Comparison of ENCODE assay signal across 7 cellular contexts in genomic region chr16:25258856-25259179, GRCh38. TPM values are rescaled to one million over a fixed set of nuclear protein-coding genes. Genes with fewer than 3 reads are reported as not detected.
DNase-seq lines count a peak whose midpoint lies in the region; ATAC-seq and TF ChIP-seq lines count a peak whose summit lies in the region.

No MANE protein-coding gene starts in this region.

- H2AK9ac ChIP-seq in IMR-90 (replicated peaks; ENCODE audit: low read depth, low read length, poor library complexity): peak overlapping the region; percentile 96

- peak overlapping the region; percentile 98 for H3K27ac Mint-ChIP-seq in activated T-cell treated with anti-CD3 and anti-CD28 coated beads, Interleukin-2, amount 50 U/mL, for 24 hours
- H3K27ac Mint-ChIP-seq in stimulated activated naive CD8-positive, alpha-beta T cell treated with anti-CD3 and anti-CD28 coated beads, Interleukin-15, Interleukin-2, amounts not matched to agents 100 ng/mL and 50 ng/mL, for 24 hours: peak overlapping the region; percentile 96

- peaks cover 36% of the 10 kb centered on the region for H4K20me1 ChIP-seq in IMR-90 (ENCODE audit: insufficient read depth, low read length)

- H3K27me3 ChIP-seq in IMR-90 (ENCODE audit: control insufficient read depth, insufficient read depth, low read length) (no peaks in the 10 kb centered on the region), iPS DF 6.9 (ENCODE audit: control insufficient read depth, insufficient read depth, low read length) (no peaks in the 10 kb centered on the region)

- peaks cover 18 to 56% of the 10 kb centered on the region in 2 experiments for H3K79me1 ChIP-seq in IMR-90 (ENCODE audit: low read depth in 1 of 2, low read length in 2 of 2)

- intact Hi-C loops in IMR-90 (cut with micrococcal nuclease): loop anchor here (10.0 kb wide), 1 partner anchor 714 kb away; no protein-coding TSS in a partner anchor

- H3K9me3 ChIP-seq in IMR-90 (ENCODE audit: control insufficient read depth, insufficient read depth, low read length): no peaks in the 10 kb centered on the region
- H3K9me3 ChIP-seq in iPS DF 6.9 (ENCODE audit: control insufficient read depth, insufficient read depth, low read length): no peaks in the 10 kb centered on the region

- peak overlapping the region; percentile 74 for H3K56ac ChIP-seq in IMR-90 (ENCODE audit: extremely low read depth, insufficient read depth, low read length)

- no peak overlapping the region for H2BK15ac ChIP-seq in IMR-90 (ENCODE audit: low read depth, low read length)

- H2BK20ac ChIP-seq in IMR-90 (ENCODE audit: low read depth, low read length): no peak overlapping the region

- POLR2A ChIA-PET in IMR-90 (lab: Charles Lee; ENCODE audit: unreplicated experiment): no interaction called here

- peak overlapping the region in 1 of 2 experiments; percentile 88; a peak in 1 of 4 replicates for H4K8ac ChIP-seq in IMR-90 (ENCODE audit: low read depth in 2 of 2, low read length in 2 of 2)

- H2AFZ ChIP-seq in IMR-90 (replicated peaks; ENCODE audit: low read length, poor library complexity): no peak overlapping the region

- peak overlapping the region; percentile 80 for H3K9ac ChIP-seq in IMR-90 (ENCODE audit: low read depth, low read length)

- H3K27me3 Mint-ChIP-seq in activated T-cell treated with anti-CD3 and anti-CD28 coated beads, Interleukin-2, amount 50 U/mL, for 24 hours: no peaks in the 10 kb centered on the region
- H3K27me3 Mint-ChIP-seq in stimulated activated naive CD8-positive, alpha-beta T cell treated with anti-CD3 and anti-CD28 coated beads, Interleukin-15, Interleukin-2, amounts not matched to agents 100 ng/mL and 50 ng/mL, for 24 hours: no peaks in the 10 kb centered on the region

- H3K36me3 ChIP-seq in IMR-90 (ENCODE audit: control insufficient read depth, insufficient read depth, low read length) (peaks cover 13% of the 10 kb centered on the region), iPS DF 6.9 (ENCODE audit: control insufficient read depth, insufficient read depth, low read length) (peaks cover 7% of the 10 kb centered on the region; the same call in 1 of the 2 replicates)

- peak overlapping the region; percentile 91 for H3K4me3 Mint-ChIP-seq in activated T-cell treated with anti-CD3 and anti-CD28 coated beads, Interleukin-2, amount 50 U/mL, for 24 hours
- H3K4me3 Mint-ChIP-seq in stimulated activated naive CD8-positive, alpha-beta T cell treated with anti-CD3 and anti-CD28 coated beads, Interleukin-15, Interleukin-2, amounts not matched to agents 100 ng/mL and 50 ng/mL, for 24 hours: peak overlapping the region; percentile 96

- H4K91ac ChIP-seq in IMR-90 (ENCODE audit: insufficient read depth, low read depth, low read length): peak overlapping the region; percentile 53; the same call in 1 of the 2 replicates

- BruUV-seq in IMR-90 (replicated peaks; lab: Mats Ljungman, UMichigan): no TSS peak

- 0 out of 2 replicates have a peak overlapping the region, but pooled peaks have one; percentile 94 for H3K23ac ChIP-seq in IMR-90 (ENCODE audit: low read depth, low read length)

- no peak overlapping the region for H2BK5ac ChIP-seq in IMR-90 (ENCODE audit: low read depth, low read length, poor library complexity, severe bottlenecking)

- no peak for ATAC-seq in IMR-90 (ENCODE audit: low read depth)
- ATAC-seq in GM18511 (IDR thresholded peaks at IDR 0.05; ENCODE audit: unreplicated experiment): no peak

- peaks cover 58% of the 10 kb centered on the region for H3K4me1 Mint-ChIP-seq in activated T-cell treated with anti-CD3 and anti-CD28 coated beads, Interleukin-2, amount 50 U/mL, for 24 hours (ENCODE audit: low read depth)
- peaks cover 37% of the 10 kb centered on the region for H3K4me1 Mint-ChIP-seq in stimulated activated naive CD8-positive, alpha-beta T cell treated with anti-CD3 and anti-CD28 coated beads, Interleukin-15, Interleukin-2, amounts not matched to agents 100 ng/mL and 50 ng/mL, for 24 hours (ENCODE audit: low read depth)

- WGBS in IMR-90 (ENCODE audit: extremely low coverage in 2 of 2, insufficient read length in 1 of 2), 2 experiments: no CpG with 5 or more reads among the region's 4 CpGs
- WGBS in iPS DF 6.9 (ENCODE audit: insufficient coverage, insufficient read length): no CpG with 5 or more reads among the region's 4 CpGs

- CTCF ChIA-PET in IMR-90 (lab: Yijun Ruan, JAX): no interaction called here

- TF ChIP-seq RAD21 in IMR-90 (IDR thresholded peaks at IDR 0.05; ENCODE audit: low read length): no peak

- peaks cover 4% of the 10 kb centered on the region; the same call in 1 of the 2 replicates for H3K4me1 ChIP-seq in IMR-90 (ENCODE audit: control insufficient read depth, insufficient read depth, low read length)
- H3K4me1 ChIP-seq in iPS DF 6.9 (ENCODE audit: control insufficient read depth, insufficient read depth, low read length): no peaks in the 10 kb centered on the region

- no peak for TF ChIP-seq CTCF in IMR-90 (conservative IDR thresholded peaks at IDR 0.05; ENCODE audit: low read depth, low read length)

- H3K9me3 Mint-ChIP-seq in activated T-cell treated with anti-CD3 and anti-CD28 coated beads, Interleukin-2, amount 50 U/mL, for 24 hours: no peaks in the 10 kb centered on the region
- no peaks in the 10 kb centered on the region for H3K9me3 Mint-ChIP-seq in stimulated activated naive CD8-positive, alpha-beta T cell treated with anti-CD3 and anti-CD28 coated beads, Interleukin-15, Interleukin-2, amounts not matched to agents 100 ng/mL and 50 ng/mL, for 24 hours

- dilution Hi-C loops in IMR-90 (cut with HindIII; ENCODE audit: low sequenced_read_pairs, unreplicated experiment): no loop called here

- H3K36me3 Mint-ChIP-seq in activated T-cell treated with anti-CD3 and anti-CD28 coated beads, Interleukin-2, amount 50 U/mL, for 24 hours (ENCODE audit: low read depth): peaks cover 68% of the 10 kb centered on the region
- H3K36me3 Mint-ChIP-seq in stimulated activated naive CD8-positive, alpha-beta T cell treated with anti-CD3 and anti-CD28 coated beads, Interleukin-15, Interleukin-2, amounts not matched to agents 100 ng/mL and 50 ng/mL, for 24 hours (ENCODE audit: low read depth): peaks cover 42% of the 10 kb centered on the region

- peak overlapping the region; percentile 99; the same call in 1 of the 2 replicates for H3K14ac ChIP-seq in IMR-90 (replicated peaks; ENCODE audit: low read depth, low read length)

- in situ Hi-C loops in IMR-90 (cut with MboI; ENCODE audit: low sequenced_read_pairs): no loop called here

- no peak for TF ChIP-seq POLR2A in IMR-90 (IDR thresholded peaks at IDR 0.05; ENCODE audit: low read depth, low read length)

- H3K18ac ChIP-seq in IMR-90 (ENCODE audit: low read depth, low read length): no peak overlapping the region

- no peak for DNase-seq in IMR-90
- DNase-seq in activated T-cell treated with anti-CD3 and anti-CD28 coated beads, Interleukin-2, amount 50 U/mL, for 24 hours: peak; percentile 36
- no peak for DNase-seq in iPS DF 6.9 (ENCODE audit: low read depth, low spot score)
- no peak for DNase-seq in epidermal melanocyte (ENCODE audit: insufficient read length, low spot score)
- DNase-seq in NCI-H128 (lab: John Stamatoyannopoulos, UW; ENCODE audit: unreplicated experiment): no peak

- peak overlapping the region; percentile 93 for H2AK5ac ChIP-seq in IMR-90 (ENCODE audit: low read depth, low read length)

- H2BK120ac ChIP-seq in IMR-90 (ENCODE audit: low read depth, low read length): no peak overlapping the region

- H3K9me1 ChIP-seq in IMR-90 (ENCODE audit: insufficient read depth, low read length): peaks cover 10% of the 10 kb centered on the region

- H3K4me2 ChIP-seq in IMR-90 (ENCODE audit: low read depth, low read length): peak overlapping the region; percentile 98

- H4K5ac ChIP-seq in IMR-90 (ENCODE audit: low read depth, low read length): no peak overlapping the region; the same call in 1 of the 2 replicates

- H3K4me3 ChIP-seq in IMR-90 (ENCODE audit: insufficient read depth, low read depth, low read length): 0 out of 2 replicates have a peak overlapping the region, but pooled peaks have one; percentile 57
- H3K4me3 ChIP-seq in iPS DF 6.9 (ENCODE audit: low read length): peak overlapping the region; percentile 84; the same call in 1 of the 2 replicates

- peak overlapping the region; percentile 96; the same call in 1 of the 2 replicates for H3K4ac ChIP-seq in IMR-90 (ENCODE audit: low read depth, low read length)

- H3K27ac ChIP-seq in IMR-90 (ENCODE audit: insufficient read depth, low read length): no peak overlapping the region
- no peak overlapping the region for H3K27ac ChIP-seq in iPS DF 6.9 (ENCODE audit: low read length)

TF ChIP-seq in IMR-90, 13 proteins besides CTCF, POLR2A, EP300 and RAD21:
- TF ChIP-seq CHD1 (IDR thresholded peaks at IDR 0.05; ENCODE audit: low read depth, low read length): no peak
- no peak for TF ChIP-seq MXI1 (IDR thresholded peaks at IDR 0.05; ENCODE audit: borderline replicate concordance, low read depth, low read length)
- no peak for TF ChIP-seq NFE2L2 (IDR thresholded peaks at IDR 0.05; ENCODE audit: low read depth, low read length)
- no peak for TF ChIP-seq FOS (IDR thresholded peaks at IDR 0.05; ENCODE audit: low read depth, low read length)
- TF ChIP-seq BHLHE40 (IDR thresholded peaks at IDR 0.05; ENCODE audit: low read depth, low read length): no peak
- no peak for TF ChIP-seq CEBPB (IDR thresholded peaks at IDR 0.05; ENCODE audit: low read depth, low read length)
- no peak for TF ChIP-seq USF2 (IDR thresholded peaks at IDR 0.05; ENCODE audit: low read depth, low read length)
- TF ChIP-seq SMC3 (IDR thresholded peaks at IDR 0.05; ENCODE audit: low read depth, low read length): no peak
- TF ChIP-seq RFX5 (IDR thresholded peaks at IDR 0.05; ENCODE audit: low read depth, low read length): no peak
TF ChIP-seq in IMR-90: peak in this region for 0.

RNA-seq across cellular contexts. Expression of gene ZKSCAN2, which starts 1.2 kb away (rescaled TPM):
- total RNA-seq in IMR-90 (2012; rRNA removed): 3.8 and 4.7 TPM in 2 replicates
- 1.6 TPM in 2 replicates for polyA plus RNA-seq in IMR-90 (2012; rRNA removed)
- polyA plus RNA-seq in IMR-90 (2012; cell fraction: cytosol; rRNA removed): 0.62 and 1.3 TPM in 2 replicates
- polyA plus RNA-seq in IMR-90 (2012; cell fraction: nucleus; rRNA removed; ENCODE audit: low replicate concordance): 0.94 and 2.6 TPM in 2 replicates

RNA-seq across cellular contexts. Expression of gene AQP8, which starts 42.1 kb away (rescaled TPM):
- not detected in 2 replicates for total RNA-seq in IMR-90 (2012; rRNA removed)
- polyA plus RNA-seq in IMR-90 (2012; rRNA removed): not detected in 2 replicates
- polyA plus RNA-seq in IMR-90 (2012; cell fraction: cytosol; rRNA removed): not detected in 2 replicates
- 0.12 TPM in 1 of 2 replicates, not detected in the other for polyA plus RNA-seq in IMR-90 (2012; cell fraction: nucleus; rRNA removed; ENCODE audit: low replicate concordance)
